18 cellular contexts compared by ENCODE assay signal in the genomic region with DNA sequence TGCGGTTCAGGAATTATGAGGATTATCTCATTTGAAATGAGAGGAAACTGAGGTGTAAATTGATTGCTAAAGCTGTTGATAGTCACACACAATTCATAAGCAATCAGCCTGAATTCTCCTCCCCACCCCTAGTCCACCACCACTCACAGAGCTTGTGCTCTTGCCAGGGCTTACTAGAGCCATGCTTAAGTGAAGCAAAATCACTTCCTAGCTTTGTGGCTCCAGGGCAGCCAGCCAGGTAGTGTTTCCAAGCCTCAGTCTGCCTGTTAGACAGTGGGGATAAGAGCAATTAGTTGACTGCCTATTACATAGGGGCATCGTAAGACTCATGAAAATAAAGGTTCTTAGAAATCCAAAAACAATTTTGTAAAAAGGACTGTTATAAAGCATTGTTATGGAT.
DNase-seq lines count a peak whose midpoint lies in the region; ATAC-seq, FAIRE-seq and TF ChIP-seq lines count a peak whose summit lies in the region.
"Had no signal": no experiment of that assay in that cellular context is flagged by ENCODE, and none has a peak within 500 bp of the region (broad histone marks: within the 10 kb centered on the region; RNA-seq: fewer than 3 reads in every experiment).

No MANE protein-coding gene starts in this region.

- H2BK120ac ChIP-seq in IMR-90 (ENCODE audit: low read depth, low read length), result no peak overlapping the region

- H4K5ac ChIP-seq in IMR-90 (ENCODE audit: low read depth, low read length), result no peak overlapping the region

- H3K27ac ChIP-seq in heart left ventricle, result no peak overlapping the region
- H3K27ac ChIP-seq in IMR-90 (ENCODE audit: insufficient read depth, low read length), result no peak overlapping the region

- H2AK9ac ChIP-seq in IMR-90 (replicated peaks; ENCODE audit: low read depth, low read length, poor library complexity), result no peak overlapping the region

- H2AK5ac ChIP-seq in IMR-90 (ENCODE audit: low read depth, low read length), result no peak overlapping the region

- CTCF ChIA-PET in IMR-90 (lab: Yijun Ruan, JAX), result no interaction called here

- in situ Hi-C loops in IMR-90 (cut with MboI; ENCODE audit: low sequenced_read_pairs), result no loop called here
- in situ Hi-C loops in KBM-7 (cut with MboI; ENCODE audit: low pct_unique_long_range_greater_than_20kb, low sequenced_read_pairs), result no loop called here

- peak in 4 of 5 donors; percentile 10 to 31 (median 26) for DNase-seq in heart left ventricle
- DNase-seq in Right ventricle myocardium superior, result no peak
- DNase-seq in GM19239 (ENCODE audit: insufficient read length, low spot score), result no peak
- DNase-seq in IMR-90, result no peak
- no peak for DNase-seq in KBM-7
- DNase-seq in A172 (ENCODE audit: low spot score), result no peak
- DNase-seq: 8988T; C1 segment of cervical spinal cord; Calu3; CD4-positive, alpha-beta memory T cell; COR-L47; DMS53; DMS79 treated with DMSO at 0.1 percent for 48 hours; GF-D8; GOT3 had no signal

- ATAC-seq in heart left ventricle (peak in 2 of 4 donors; percentile 29 to 53), Right ventricle myocardium superior (ENCODE audit: poor library complexity) (no peak), IMR-90 (ENCODE audit: low read depth) (no peak)

- H3K18ac ChIP-seq in IMR-90 (ENCODE audit: low read depth, low read length), result no peak overlapping the region

- no peak overlapping the region for H2BK15ac ChIP-seq in IMR-90 (ENCODE audit: low read depth, low read length)

- H3K9me3 ChIP-seq in heart left ventricle, result no peaks in the 10 kb centered on the region
- H3K9me3 ChIP-seq in IMR-90 (ENCODE audit: control insufficient read depth, insufficient read depth, low read length), result no peaks in the 10 kb centered on the region
- H3K9me3 ChIP-seq: HAP-1 had no signal

- no TSS peak for BruUV-seq in IMR-90 (replicated peaks; lab: Mats Ljungman, UMichigan)

- TF ChIP-seq CTCF in heart left ventricle (IDR thresholded peaks at IDR 0.05), result no peak
- no peak for TF ChIP-seq CTCF in IMR-90 (conservative IDR thresholded peaks at IDR 0.05; ENCODE audit: low read depth, low read length)

- POLR2A ChIA-PET in IMR-90 (lab: Charles Lee; ENCODE audit: unreplicated experiment), result no interaction called here

- TF ChIP-seq POLR2A in heart left ventricle (IDR thresholded peaks at IDR 0.05), result no peak
- TF ChIP-seq POLR2A in IMR-90 (IDR thresholded peaks at IDR 0.05; ENCODE audit: low read depth, low read length), result no peak

- no peak overlapping the region for H2AFZ ChIP-seq in IMR-90 (replicated peaks; ENCODE audit: low read length, poor library complexity)

- H2BK20ac ChIP-seq in IMR-90 (ENCODE audit: low read depth, low read length), result no peak overlapping the region

- no peaks in the 10 kb centered on the region for H4K20me1 ChIP-seq in IMR-90 (ENCODE audit: insufficient read depth, low read length)

- H2BK5ac ChIP-seq in IMR-90 (ENCODE audit: low read depth, low read length, poor library complexity, severe bottlenecking), result no peak overlapping the region

- no peak overlapping the region for H3K9ac ChIP-seq in IMR-90 (ENCODE audit: low read depth, low read length)

- no peaks in the 10 kb centered on the region; the same call in 1 of the 2 replicates for H3K9me1 ChIP-seq in IMR-90 (ENCODE audit: insufficient read depth, low read length)

- H4K8ac ChIP-seq in IMR-90 (ENCODE audit: low read depth in 2 of 2, low read length in 2 of 2), result no peak overlapping the region

- 0 out of 2 replicates have a peak overlapping the region, but pooled peaks have one; percentile 15 for H3K23ac ChIP-seq in IMR-90 (ENCODE audit: low read depth, low read length)

- intact Hi-C loops in heart left ventricle (cut with DNase I) (loop anchor here in 2 of 10 donors (5.0 to 10.0 kb wide), 2 partner anchors 87 to 191 kb away; a partner anchor contains a TSS), Right ventricle myocardium superior (cut with DNase I) (no loop called here), IMR-90 (cut with micrococcal nuclease) (loop anchor here (10.0 kb wide), 1 partner anchor 191 kb away; no protein-coding TSS in a partner anchor)

- H3K36me3 ChIP-seq in heart left ventricle, result peaks cover 0 to 22% (median 5%) of the 10 kb centered on the region in 9 donors
- peaks cover under 1% of the 10 kb centered on the region; the same call in 1 of the 2 replicates for H3K36me3 ChIP-seq in IMR-90 (ENCODE audit: control insufficient read depth, insufficient read depth, low read length)

- FAIRE-seq in GM19239 (lab: Jason Lieb, UNC), result peak; percentile 26
- FAIRE-seq: GM18507, H54 had no signal

- dilution Hi-C loops in IMR-90 (cut with HindIII; ENCODE audit: low sequenced_read_pairs, unreplicated experiment), result no loop called here

- H3K4ac ChIP-seq in IMR-90 (ENCODE audit: low read depth, low read length), result no peak overlapping the region

- WGBS in heart left ventricle, 4 donors, result 77 to 92% (median 83%) methylated on average over 2 of the region's 2 CpGs
- no CpG with 5 or more reads among the region's 2 CpGs for WGBS in IMR-90 (ENCODE audit: extremely low coverage in 2 of 2, insufficient read length in 1 of 2), 2 experiments

- H3K27me3 ChIP-seq in heart left ventricle (no peaks in the 10 kb centered on the region), IMR-90 (ENCODE audit: control insufficient read depth, insufficient read depth, low read length) (no peaks in the 10 kb centered on the region)

- H3K14ac ChIP-seq in IMR-90 (replicated peaks; ENCODE audit: low read depth, low read length), result no peak overlapping the region

- TF ChIP-seq RAD21 in IMR-90 (IDR thresholded peaks at IDR 0.05; ENCODE audit: low read length), result no peak

- no peak overlapping the region for H3K56ac ChIP-seq in IMR-90 (ENCODE audit: extremely low read depth, insufficient read depth, low read length)

- peaks cover 4 to 11% of the 10 kb centered on the region in 2 experiments; a peak in 2 of 4 replicates for H3K79me1 ChIP-seq in IMR-90 (ENCODE audit: low read depth in 1 of 2, low read length in 2 of 2)

- no peak overlapping the region for H4K91ac ChIP-seq in IMR-90 (ENCODE audit: insufficient read depth, low read depth, low read length)

- H3K4me3 ChIP-seq in heart left ventricle (no peak overlapping the region), IMR-90 (ENCODE audit: insufficient read depth, low read depth, low read length) (no peak overlapping the region)
- H3K4me3 ChIP-seq: HAP-1 had no signal

- peaks cover 0 to 37% (median 14%) of the 10 kb centered on the region in 12 donors for H3K4me1 ChIP-seq in heart left ventricle
- H3K4me1 ChIP-seq in IMR-90 (ENCODE audit: control insufficient read depth, insufficient read depth, low read length), result no peaks in the 10 kb centered on the region; the same call in 1 of the 2 replicates

- H3K4me2 ChIP-seq in IMR-90 (ENCODE audit: low read depth, low read length), result no peak overlapping the region

TF ChIP-seq in IMR-90, 13 proteins besides CTCF, POLR2A, EP300 and RAD21:
- TF ChIP-seq MXI1 (IDR thresholded peaks at IDR 0.05; ENCODE audit: borderline replicate concordance, low read depth, low read length), result no peak
- TF ChIP-seq MAZ (IDR thresholded peaks at IDR 0.05; ENCODE audit: borderline replicate concordance, low read depth, low read length), result no peak
- no peak for TF ChIP-seq RFX5 (IDR thresholded peaks at IDR 0.05; ENCODE audit: low read depth, low read length)
- no peak for TF ChIP-seq MAFK (IDR thresholded peaks at IDR 0.05; ENCODE audit: low read depth, low read length)
- no peak for TF ChIP-seq NFE2L2 (IDR thresholded peaks at IDR 0.05; ENCODE audit: low read depth, low read length)
- no peak for TF ChIP-seq SMC3 (IDR thresholded peaks at IDR 0.05; ENCODE audit: low read depth, low read length)
- TF ChIP-seq, protein P1, sequence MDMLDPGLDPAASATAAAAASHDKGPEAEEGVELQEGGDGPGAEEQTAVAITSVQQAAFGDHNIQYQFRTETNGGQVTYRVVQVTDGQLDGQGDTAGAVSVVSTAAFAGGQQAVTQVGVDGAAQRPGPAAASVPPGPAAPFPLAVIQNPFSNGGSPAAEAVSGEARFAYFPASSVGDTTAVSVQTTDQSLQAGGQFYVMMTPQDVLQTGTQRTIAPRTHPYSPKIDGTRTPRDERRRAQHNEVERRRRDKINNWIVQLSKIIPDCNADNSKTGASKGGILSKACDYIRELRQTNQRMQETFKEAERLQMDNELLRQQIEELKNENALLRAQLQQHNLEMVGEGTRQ (IDR thresholded peaks at IDR 0.05; ENCODE audit: low read depth, low read length), result no peak

Comparison
In these comparisons a context has a peak if more than half of its experiments do, and no peak if none do; other contexts are left out.
1. DNase-seq: peak in heart left ventricle (4 of 5); none in Right ventricle myocardium superior (single experiment), GM19239 (single experiment), IMR-90 (single experiment), KBM-7 (single experiment) and A172 (single experiment).